ENCODE assay signal across 29 cellular contexts in genomic region chr17:36714789-36715188, GRCh38.
DNase-seq lines count a peak whose midpoint lies in the region; ATAC-seq, FAIRE-seq and TF ChIP-seq lines count a peak whose summit lies in the region.
"Had no signal": no experiment of that assay in that cellular context is flagged by ENCODE, and none has a peak within 500 bp of the region (broad histone marks: within the 10 kb centered on the region; RNA-seq: fewer than 3 reads in every experiment).

No MANE protein-coding gene starts in this region.

- in situ Hi-C loops in HepG2 (cut with HindIII; ENCODE audit: extremely low pct_ligation_motif_present, low pct_unique_long_range_greater_than_20kb): no loop called here
- in situ Hi-C loops in K562 (cut with MboI): no loop called here

- no peak overlapping the region for H2BK12ac ChIP-seq in H1 (ENCODE audit: low read depth, low read length)

- FAIRE-seq in HepG2 (lab: Jason Lieb, UNC) (no peak), K562 (lab: Jason Lieb, UNC) (no peak), H1 (lab: Jason Lieb, UNC) (no peak)
- FAIRE-seq: GM12878, GM12892, GM18507, GM19239 had no signal

- H3K79me2 ChIP-seq in HepG2 (ENCODE audit: insufficient read depth, low read length): no peaks in the 10 kb centered on the region
- no peaks in the 10 kb centered on the region for H3K79me2 ChIP-seq in K562 (ENCODE audit: control insufficient read depth, insufficient read depth, low read length)
- no peaks in the 10 kb centered on the region for H3K79me2 ChIP-seq in H1 (ENCODE audit: control insufficient read depth in 1 of 2, insufficient read depth in 2 of 2, low read length in 2 of 2)

- H2BK15ac ChIP-seq in H1 (ENCODE audit: low read length): no peak overlapping the region

- BruUV-seq in HepG2 (replicated peaks; lab: Mats Ljungman, UMichigan) (no TSS peak), K562 (replicated peaks; lab: Mats Ljungman, UMichigan) (no TSS peak)

- TF ChIP-seq EP300 in HepG2 (IDR thresholded peaks at IDR 0.05; ENCODE audit: low read depth in 2 of 2, low read length in 2 of 2) (no peak), HepG2 (CRISPR knock-in tag; IDR thresholded peaks at IDR 0.05; ENCODE audit: borderline replicate concordance) (no peak), Ishikawa (IDR thresholded peaks at IDR 0.05; ENCODE audit: borderline replicate concordance) (no peak), K562 (IDR thresholded peaks at IDR 0.05; ENCODE audit: low read length) (no peak), H1 (IDR thresholded peaks at IDR 0.05; ENCODE audit: borderline replicate concordance in 1 of 2, low read depth in 2 of 2, low read length in 2 of 2) (no peak)

- TF ChIP-seq POLR2A in HepG2 (IDR thresholded peaks at IDR 0.05; ENCODE audit: insufficient read depth in 1 of 2, low read depth in 2 of 2, low read length in 2 of 2) (no peak), right lobe of liver (IDR thresholded peaks at IDR 0.05) (no peak), K562 (conservative IDR thresholded peaks at IDR 0.05) (no peak), H1 (IDR thresholded peaks at IDR 0.05; ENCODE audit: control extremely low read depth in 1 of 2, low read depth in 2 of 2, low read length in 2 of 2) (no peak)

- H3K27me3 Mint-ChIP-seq in natural killer cell (ENCODE audit: low read depth in 2 of 2): no peaks in the 10 kb centered on the region

- CTCF ChIA-PET in HepG2 (lab: Yijun Ruan, JAX; ENCODE audit: low intra/inter-chr PET ratio, low total read pairs) (no interaction called here), K562 (lab: Yijun Ruan, JAX; ENCODE audit: low intra/inter-chr PET ratio) (no interaction called here), H1 (lab: Charles Lee; ENCODE audit: partially characterized antibody) (interaction anchor here (1.2 kb wide), 1 partner anchor 41 kb away, joined by 3 read pairs; no protein-coding TSS in a partner anchor)

- no peak overlapping the region for H2BK5ac ChIP-seq in H1 (ENCODE audit: low read depth, low read length)

- H4K5ac ChIP-seq in H1 (ENCODE audit: insufficient read length, low read depth, low read length): no peak overlapping the region

- no peak overlapping the region for H3K4me3 ChIP-seq in HepG2 (replicated peaks in 1 of 3; ENCODE audit: insufficient read depth in 1 of 3, low read depth in 2 of 3, low read length in 3 of 3)
- no peak overlapping the region for H3K4me3 ChIP-seq in right lobe of liver
- H3K4me3 ChIP-seq in K562: no peak overlapping the region
- no peak overlapping the region for H3K4me3 ChIP-seq in H1 (ENCODE audit: extremely low read depth in 1 of 4, insufficient read depth in 2 of 4, low read depth in 3 of 4, low read length in 4 of 4)
- H3K4me3 ChIP-seq: BLaER1, GM12878 had no signal

- 17% methylated on average over 5 of the region's 6 CpGs for WGBS in HepG2 (ENCODE audit: low lambda C conversion rate)
- WGBS in right lobe of liver (ENCODE audit: insufficient coverage, low coverage, low lambda C conversion rate, missing lambda C conversion rate): 70% methylated on average over 6 of the region's 6 CpGs
- 46% methylated on average over 6 of the region's 6 CpGs for WGBS in K562 (ENCODE audit: insufficient coverage, low coverage, missing lambda C conversion rate)
- WGBS in H1 (ENCODE audit: extremely low coverage in 1 of 2, insufficient coverage in 1 of 2, insufficient read length in 1 of 2, insufficient replicate concordance in 2 of 2, low coverage in 1 of 2, low lambda C conversion rate in 2 of 2, missing lambda C conversion rate in 1 of 2), 2 experiments: 88% methylated on average over 6 of the region's 6 CpGs; no CpG with 5 or more reads in 1 of the 2 experiments

- intact Hi-C loops in HepG2 (cut with micrococcal nuclease; ENCODE audit: unreplicated experiment) (no loop called here), right lobe of liver (cut with DNase I) (no loop called here), K562 (cut with micrococcal nuclease) (no loop called here), natural killer cell (cut with micrococcal nuclease) (no loop called here)

- no peaks in the 10 kb centered on the region for H3K23me2 ChIP-seq in H1 (ENCODE audit: low read depth, low read length)

- peaks cover 9 to 12% of the 10 kb centered on the region in 2 donors for H3K4me1 Mint-ChIP-seq in natural killer cell
- H3K4me1 Mint-ChIP-seq: CD4-positive, alpha-beta memory T cell; CD4-positive, CD25-positive, alpha-beta regulatory T cell; CD8-positive, alpha-beta memory T cell had no signal

- H3K18ac ChIP-seq in H1 (ENCODE audit: extremely low read depth, low read length): no peak overlapping the region

- H3K23ac ChIP-seq in H1 (ENCODE audit: insufficient read length): no peak overlapping the region

- H3K4ac ChIP-seq in H1 (replicated peaks; ENCODE audit: insufficient read length, low read depth, low read length): no peak overlapping the region

- H4K91ac ChIP-seq in H1 (replicated peaks; ENCODE audit: insufficient read length, low read length): no peak overlapping the region

- H4K8ac ChIP-seq in H1 (ENCODE audit: extremely low read depth, insufficient read depth, low read length): no peak overlapping the region

- no peak overlapping the region for H2AK5ac ChIP-seq in H1 (ENCODE audit: low read depth, low read length)

- H3K27me3 ChIP-seq in HepG2 (ENCODE audit: control insufficient read depth in 1 of 2, insufficient read depth in 2 of 2, low read length in 2 of 2) (peaks cover 0 to 8% of the 10 kb centered on the region in 2 experiments; a peak in 1 of 5 replicates), right lobe of liver (no peaks in the 10 kb centered on the region), K562 (ENCODE audit: control insufficient read depth in 2 of 2, insufficient read depth in 2 of 2, low read length in 2 of 2) (no peaks in the 10 kb centered on the region), H1 (replicated peaks in 1 of 4; ENCODE audit: control insufficient read depth in 3 of 4, extremely low read depth in 1 of 4, insufficient read depth in 3 of 4, low read length in 3 of 4) (no peaks in the 10 kb centered on the region)
- H3K27me3 ChIP-seq: BE2C, BLaER1 had no signal

- no peaks in the 10 kb centered on the region for H3K9me1 ChIP-seq in K562 (ENCODE audit: control insufficient read depth, insufficient read depth, low read length)

- peaks cover 2 to 3% of the 10 kb centered on the region in 2 donors for H3K9me3 Mint-ChIP-seq in natural killer cell
- H3K9me3 Mint-ChIP-seq: CD4-positive, alpha-beta memory T cell; CD4-positive, CD25-positive, alpha-beta regulatory T cell; CD8-positive, alpha-beta memory T cell had no signal

- ATAC-seq in HepG2: no peak
- no peak for ATAC-seq in right lobe of liver
- no peak for ATAC-seq in K562
- ATAC-seq in GM21576 (IDR thresholded peaks at IDR 0.05; ENCODE audit: unreplicated experiment): no peak
- no peak for ATAC-seq in natural killer cell
- ATAC-seq: GM12878 had no signal

- H3K9ac ChIP-seq in HepG2 (ENCODE audit: insufficient read depth, low read depth, low read length) (no peak overlapping the region), K562 (ENCODE audit: insufficient read depth in 1 of 2, low read depth in 2 of 2, low read length in 2 of 2) (no peak overlapping the region), H1 (replicated peaks in 1 of 4; ENCODE audit: extremely low read depth in 1 of 4, low read depth in 3 of 4, low read length in 3 of 4) (no peak overlapping the region)
- H3K9ac ChIP-seq: BLaER1 had no signal

- no peaks in the 10 kb centered on the region for H3K4me1 ChIP-seq in HepG2 (ENCODE audit: insufficient read depth, low read length)
- H3K4me1 ChIP-seq in right lobe of liver: no peaks in the 10 kb centered on the region
- peaks cover 0 to 2% of the 10 kb centered on the region in 2 experiments; a peak in 2 of 5 replicates for H3K4me1 ChIP-seq in K562 (replicated peaks in 1 of 2; ENCODE audit: control insufficient read depth in 2 of 2, insufficient read depth in 2 of 2, low read length in 2 of 2)
- H3K4me1 ChIP-seq in H1 (replicated peaks in 1 of 4; ENCODE audit: control insufficient read depth in 3 of 4, insufficient read depth in 4 of 4, low read length in 3 of 4): no peaks in the 10 kb centered on the region

- TF ChIP-seq RAD21 in HepG2 (CRISPR knock-in tag; IDR thresholded peaks at IDR 0.05) (no peak), Ishikawa (IDR thresholded peaks at IDR 0.05; ENCODE audit: low read depth) (no peak), K562 (CRISPR knock-in tag; conservative IDR thresholded peaks at IDR 0.05 in 1 of 2, IDR thresholded peaks at IDR 0.05 in 1 of 2) (no peak), H1 (IDR thresholded peaks at IDR 0.05 in 1 of 2, conservative IDR thresholded peaks at IDR 0.05 in 1 of 2; ENCODE audit: low read depth in 2 of 2, low read length in 2 of 2) (no peak)

- H4K20me1 ChIP-seq in HepG2 (ENCODE audit: insufficient read depth, low read length) (no peaks in the 10 kb centered on the region), K562 (replicated peaks; ENCODE audit: control insufficient read depth, insufficient read depth, low read length) (no peaks in the 10 kb centered on the region), H1 (replicated peaks in 1 of 2; ENCODE audit: control insufficient read depth in 1 of 2, insufficient read depth in 2 of 2, low read length in 2 of 2) (no peaks in the 10 kb centered on the region)
- H4K20me1 ChIP-seq: BLaER1 had no signal

- H3K36me3 Mint-ChIP-seq in natural killer cell: no peaks in the 10 kb centered on the region
- H3K36me3 Mint-ChIP-seq: CD14-positive monocyte; CD4-positive, alpha-beta memory T cell; CD8-positive, alpha-beta memory T cell had no signal

- no peaks in the 10 kb centered on the region for H3K79me1 ChIP-seq in H1 (ENCODE audit: low read depth, low read length)

- H3K14ac ChIP-seq in H1 (ENCODE audit: insufficient read length): no peak overlapping the region

- POLR2A ChIA-PET in HepG2 (lab: Yijun Ruan, JAX) (no interaction called here), K562 (lab: Yijun Ruan, JAX) (interaction anchor here (1.2 kb wide), 1 partner anchor 14 kb away, joined by 3 read pairs; no protein-coding TSS in a partner anchor), H1 (lab: Charles Lee; ENCODE audit: partially characterized antibody) (no interaction called here)

- DNase-seq in HepG2 (ENCODE audit: low spot score) (no peak), right lobe of liver (no peak), K562 (ENCODE audit: extremely low read depth in 1 of 4, low spot score in 3 of 4) (no peak), H1 (ENCODE audit: low read depth in 1 of 2, low spot score in 2 of 2) (no peak), natural killer cell (no peak), glomerular visceral epithelial cell (ENCODE audit: extremely low spot score) (no peak)
- DNase-seq: ACHN; BE2C; C1 segment of cervical spinal cord; CD4-positive, alpha-beta memory T cell; CD4-positive, CD25-positive, alpha-beta regulatory T cell; CD8-positive, alpha-beta memory T cell; COR-L47; DMS 273 treated with DMSO at 0.1 percent for 48 hours; DMS153; DMS53; DMS79; DND-41; EL; GDM1 had no signal

- H3K27ac ChIP-seq in HepG2 (ENCODE audit: extremely low read length, insufficient read depth, low read length) (no peak overlapping the region), right lobe of liver (no peak overlapping the region), K562 (ENCODE audit: extremely low read depth, low read depth, low read length) (no peak overlapping the region), H1 (ENCODE audit: low read depth, low read length) (no peak overlapping the region)
- H3K27ac ChIP-seq: 22Rv1, BLaER1 had no signal

- no peak overlapping the region for H3K27ac Mint-ChIP-seq in natural killer cell
- H3K27ac Mint-ChIP-seq: CD4-positive, CD25-positive, alpha-beta regulatory T cell; CD8-positive, alpha-beta memory T cell had no signal

- H2BK120ac ChIP-seq in H1 (replicated peaks; ENCODE audit: low read depth, low read length): no peak overlapping the region

- no peak overlapping the region for H2BK20ac ChIP-seq in H1 (ENCODE audit: low read length)

- H3K4me2 ChIP-seq in HepG2 (ENCODE audit: low read depth, low read length) (no peak overlapping the region), K562 (ENCODE audit: insufficient read depth, low read length) (no peak overlapping the region), H1 (ENCODE audit: insufficient read depth in 1 of 2, low read depth in 2 of 2, low read length in 2 of 2) (no peak overlapping the region)
- H3K4me2 ChIP-seq: BLaER1 had no signal

- H2AFZ ChIP-seq in HepG2 (ENCODE audit: low read length) (no peak overlapping the region), K562 (ENCODE audit: low read depth, low read length) (peak overlapping the region; percentile 61), H1 (ENCODE audit: low read length) (no peak overlapping the region)

- no peak overlapping the region for H3K4me3 Mint-ChIP-seq in natural killer cell
- H3K4me3 Mint-ChIP-seq: CD14-positive monocyte; CD4-positive, alpha-beta memory T cell; CD4-positive, CD25-positive, alpha-beta regulatory T cell; CD8-positive, alpha-beta memory T cell had no signal

- H3K36me3 ChIP-seq in HepG2 (replicated peaks in 1 of 2; ENCODE audit: control insufficient read depth in 1 of 2, insufficient read depth in 2 of 2, low read length in 2 of 2) (no peaks in the 10 kb centered on the region), right lobe of liver (no peaks in the 10 kb centered on the region), K562 (ENCODE audit: control insufficient read depth, insufficient read depth, low read length) (no peaks in the 10 kb centered on the region), H1 (ENCODE audit: control insufficient read depth in 2 of 4, insufficient read depth in 4 of 4, low read length in 3 of 4) (no peaks in the 10 kb centered on the region)
- H3K36me3 ChIP-seq: BE2C, BLaER1 had no signal

- no peak for TF ChIP-seq CTCF in HepG2 (CRISPR knock-in tag; IDR thresholded peaks at IDR 0.05)
- TF ChIP-seq CTCF in right lobe of liver (IDR thresholded peaks at IDR 0.05): no peak
- TF ChIP-seq CTCF in K562 (IDR thresholded peaks at IDR 0.05 in 2 of 3, conservative IDR thresholded peaks at IDR 0.05 in 1 of 3; ENCODE audit: insufficient read depth in 2 of 3, low read depth in 1 of 3, low read length in 3 of 3): no peak
- TF ChIP-seq CTCF in H1 (IDR thresholded peaks at IDR 0.05; ENCODE audit: control extremely low read depth in 1 of 3, insufficient read depth in 1 of 3, low read depth in 1 of 3, low read length in 3 of 3): no peak
- no peak for TF ChIP-seq CTCF in natural killer cell (IDR thresholded peaks at IDR 0.05)

- no peak overlapping the region for H3K56ac ChIP-seq in H1 (replicated peaks; ENCODE audit: insufficient read length, low read depth, low read length)

- H3K9me3 ChIP-seq in HepG2 (ENCODE audit: low read length) (no peaks in the 10 kb centered on the region), right lobe of liver (no peaks in the 10 kb centered on the region), K562 (replicated peaks; ENCODE audit: control insufficient read depth, insufficient read depth, low read depth, low read length) (no peaks in the 10 kb centered on the region), H1 (ENCODE audit: insufficient read depth in 2 of 2, low read depth in 1 of 2, low read length in 1 of 2) (no peaks in the 10 kb centered on the region)
- H3K9me3 ChIP-seq: BE2C had no signal

Comparison
In these comparisons a context has a peak if more than half of its experiments do, and no peak if none do; other contexts are left out.
1. Of the 241 proteins assayed by ChIP-seq in both HepG2 and K562: peak only in HepG2: none; only in K562: TFE3; in both: RAD51; in neither: 237; mixed calls (peak in some experiments, not most) for 2.